In genomic region chr1:94961582-94961981, GRCh38 we compare ENCODE assay signal across 20 cellular contexts. TPM values are rescaled to one million over a fixed set of nuclear protein-coding genes. Genes with fewer than 3 reads are reported as not detected.
DNase-seq lines count a peak whose midpoint lies in the region; ATAC-seq and TF ChIP-seq lines count a peak whose summit lies in the region.
"Had no signal": no experiment of that assay in that cellular context is flagged by ENCODE, and none has a peak within 500 bp of the region (broad histone marks: within the 10 kb centered on the region; RNA-seq: fewer than 3 reads in every experiment).

No MANE protein-coding gene starts in this region.

- no peaks in the 10 kb centered on the region for H3K79me2 ChIP-seq in H9 (ENCODE audit: insufficient read depth, low read length)

- no peak overlapping the region for H3K4ac ChIP-seq in H9 (ENCODE audit: low read depth, low read length)

- no peak overlapping the region for H4K8ac ChIP-seq in H9 (replicated peaks; ENCODE audit: insufficient read length, low read depth, low read length)

- no peak for DNase-seq in activated T-cell treated with anti-CD3 and anti-CD28 coated beads, Interleukin-2, amount 50 U/mL, for 72 hours
- DNase-seq in activated T-cell treated with anti-CD3 and anti-CD28 coated beads, Interleukin-2, amount 50 U/mL, for 1 hour: no peak
- DNase-seq in central memory CD8-positive, alpha-beta T cell (ENCODE audit: low spot score in 2 of 2): no peak
- DNase-seq in naive thymus-derived CD8-positive, alpha-beta T cell: no peak
- DNase-seq in vagina (ENCODE audit: extremely low spot score in 2 of 2) (no peak), H9 (no peak)
- DNase-seq: 8988T; activated CD4-positive, alpha-beta T cell treated with anti-CD3 and anti-CD28 coated beads, Interleukin-2, amount 50 U/mL, for 48 hours; activated CD8-positive, alpha-beta memory T cell treated with anti-CD3 and anti-CD28 coated beads, Interleukin-2, amount 50 U/mL, for 48 hours; activated gamma-delta T cell; amniotic stem cell; cortex of kidney; mesendoderm; NCI-H1105 treated with DMSO at 0.1 percent for 48 hours; NCI-H2029 treated with DMSO at 0.1 percent for 48 hours; thyroid gland had no signal

- TF ChIP-seq CTCF in vagina (IDR thresholded peaks at IDR 0.05): no peak
- no peak for TF ChIP-seq CTCF in H9 (conservative IDR thresholded peaks at IDR 0.05)

- H3K18ac ChIP-seq in H9 (ENCODE audit: insufficient read length, low read depth, low read length): no peak overlapping the region

- no peak overlapping the region for H3K9ac ChIP-seq in H9 (ENCODE audit: extremely low read depth, insufficient read length, low read length)

- no peak overlapping the region for H4K91ac ChIP-seq in H9 (ENCODE audit: insufficient read length, low read depth, low read length)

- no peak overlapping the region for H3K4me2 ChIP-seq in H9 (ENCODE audit: insufficient read depth, insufficient read length, low read length)
- H3K4me2 ChIP-seq: GM23338 had no signal

- H3K27me3 ChIP-seq in vagina (no peaks in the 10 kb centered on the region), H9 (ENCODE audit: insufficient read depth, low read length) (no peaks in the 10 kb centered on the region)
- H3K27me3 ChIP-seq: thyroid gland had no signal

- no peaks in the 10 kb centered on the region for H3K23me2 ChIP-seq in H9 (ENCODE audit: insufficient read length, low read depth, low read length, poor library complexity, severe bottlenecking)

- no peak overlapping the region for H2BK15ac ChIP-seq in H9 (ENCODE audit: low read depth, low read length)

- H3K23ac ChIP-seq in H9 (ENCODE audit: insufficient read length, low read depth, low read length): no peak overlapping the region

- no peaks in the 10 kb centered on the region for H3K27me3 Mint-ChIP-seq in activated T-cell treated with anti-CD3 and anti-CD28 coated beads, Interleukin-2, amount 50 U/mL, for 72 hours (ENCODE audit: low read depth)
- no peaks in the 10 kb centered on the region for H3K27me3 Mint-ChIP-seq in central memory CD8-positive, alpha-beta T cell
- H3K27me3 Mint-ChIP-seq in naive thymus-derived CD8-positive, alpha-beta T cell: no peaks in the 10 kb centered on the region
- H3K27me3 Mint-ChIP-seq in H9 (ENCODE audit: low read depth): no peaks in the 10 kb centered on the region

- H3K79me1 ChIP-seq in H9 (ENCODE audit: insufficient read depth, low read depth, low read length, poor library complexity, severe bottlenecking): no peaks in the 10 kb centered on the region

- H3K27ac ChIP-seq in vagina: peak overlapping the region; percentile 87
- H3K27ac ChIP-seq in H9 (ENCODE audit: insufficient read length, low read depth, low read length): no peak overlapping the region

- H4K5ac ChIP-seq in H9 (ENCODE audit: insufficient read length, low read depth, low read length): no peak overlapping the region

- peaks cover 2% of the 10 kb centered on the region for H4K20me1 ChIP-seq in H9 (ENCODE audit: control insufficient read depth, insufficient read depth, insufficient read length)

- H3K4me3 ChIP-seq in vagina: no peak overlapping the region
- H3K4me3 ChIP-seq: GM23338, thyroid gland had no signal

- no peak overlapping the region for H2AK5ac ChIP-seq in H9 (ENCODE audit: insufficient read length, low read length)

- no peak overlapping the region for H3T11ph ChIP-seq in H9 (ENCODE audit: low read length)

- H3K4me1 ChIP-seq in vagina: peaks cover 24% of the 10 kb centered on the region
- H3K4me1 ChIP-seq in H9 (ENCODE audit: insufficient read depth, low read length): no peaks in the 10 kb centered on the region

- intact Hi-C loops in vagina (cut with DNase I): no loop called here

- no CpG with 5 or more reads among the region's 7 CpGs for WGBS in H9 (ENCODE audit: extremely low coverage, insufficient read length, low lambda C conversion rate)

- H3K14ac ChIP-seq in H9 (ENCODE audit: insufficient read depth, low read length): no peak overlapping the region

- no peaks in the 10 kb centered on the region for H3K9me3 Mint-ChIP-seq in activated T-cell treated with anti-CD3 and anti-CD28 coated beads, Interleukin-2, amount 50 U/mL, for 72 hours
- H3K9me3 Mint-ChIP-seq in central memory CD8-positive, alpha-beta T cell: no peaks in the 10 kb centered on the region
- no peaks in the 10 kb centered on the region for H3K9me3 Mint-ChIP-seq in naive thymus-derived CD8-positive, alpha-beta T cell
- no peaks in the 10 kb centered on the region for H3K9me3 Mint-ChIP-seq in H9
- H3K9me3 Mint-ChIP-seq: GM23338; stimulated activated effector memory CD8-positive, alpha-beta T cell treated with anti-CD3 and anti-CD28 coated beads, Interleukin-12 subunit alpha, Interleukin-12 subunit beta, amount 100 ng/mL, for 72 hours had no signal

- no peaks in the 10 kb centered on the region for H3K36me3 ChIP-seq in vagina
- H3K36me3 ChIP-seq: thyroid gland had no signal

- H3K56ac ChIP-seq in H9 (ENCODE audit: insufficient read length, low read depth, low read length): no peak overlapping the region

- no peaks in the 10 kb centered on the region for H3K9me3 ChIP-seq in vagina
- no peaks in the 10 kb centered on the region for H3K9me3 ChIP-seq in H9 (ENCODE audit: control insufficient read depth, low read depth, low read length)
- H3K9me3 ChIP-seq: thyroid gland had no signal

- no peak overlapping the region for H2BK5ac ChIP-seq in H9 (ENCODE audit: insufficient read length, low read length)

- POLR2A ChIA-PET in naive thymus-derived CD8-positive, alpha-beta T cell (lab: Charles Lee): interaction anchor here (0.6 kb wide), 1 partner anchor 80 kb away, joined by 4 read pairs; no protein-coding TSS in a partner anchor

- no peak overlapping the region for H2BK12ac ChIP-seq in H9 (ENCODE audit: insufficient read length, low read depth, low read length)

- no peak overlapping the region for H2BK120ac ChIP-seq in H9 (ENCODE audit: low read depth, low read length, poor library complexity, severe bottlenecking)

- no peaks in the 10 kb centered on the region for H3K36me3 Mint-ChIP-seq in activated T-cell treated with anti-CD3 and anti-CD28 coated beads, Interleukin-2, amount 50 U/mL, for 72 hours (ENCODE audit: insufficient read depth in 2 of 2)
- no peaks in the 10 kb centered on the region for H3K36me3 Mint-ChIP-seq in central memory CD8-positive, alpha-beta T cell (ENCODE audit: insufficient read depth)
- H3K36me3 Mint-ChIP-seq in naive thymus-derived CD8-positive, alpha-beta T cell: no peaks in the 10 kb centered on the region
- no peaks in the 10 kb centered on the region for H3K36me3 Mint-ChIP-seq in H9 (ENCODE audit: insufficient read depth in 1 of 3, low read depth in 3 of 3)
- H3K36me3 Mint-ChIP-seq: stimulated activated effector memory CD8-positive, alpha-beta T cell treated with anti-CD3 and anti-CD28 coated beads, Interleukin-12 subunit alpha, Interleukin-12 subunit beta, amount 100 ng/mL, for 72 hours had no signal

- H2BK20ac ChIP-seq in H9 (ENCODE audit: low read depth, low read length, poor library complexity, severe bottlenecking): no peak overlapping the region

- TF ChIP-seq POLR2A in vagina (IDR thresholded peaks at IDR 0.05): no peak

- peak overlapping the region; percentile 97 for H3K27ac Mint-ChIP-seq in activated T-cell treated with anti-CD3 and anti-CD28 coated beads, Interleukin-2, amount 50 U/mL, for 72 hours
- no peak overlapping the region for H3K27ac Mint-ChIP-seq in central memory CD8-positive, alpha-beta T cell (ENCODE audit: low read depth)
- peak overlapping the region in 6 of 10 donors; percentile 36 to 100 (median 72) for H3K27ac Mint-ChIP-seq in naive thymus-derived CD8-positive, alpha-beta T cell
- no peak overlapping the region for H3K27ac Mint-ChIP-seq in H9
- H3K27ac Mint-ChIP-seq: GM23338 had no signal

- H3K4me1 Mint-ChIP-seq in activated T-cell treated with anti-CD3 and anti-CD28 coated beads, Interleukin-2, amount 50 U/mL, for 72 hours (ENCODE audit: low read depth): peaks cover 10% of the 10 kb centered on the region
- peaks cover 6% of the 10 kb centered on the region for H3K4me1 Mint-ChIP-seq in central memory CD8-positive, alpha-beta T cell
- H3K4me1 Mint-ChIP-seq in naive thymus-derived CD8-positive, alpha-beta T cell: peaks cover 2 to 32% (median 11%) of the 10 kb centered on the region in 4 donors
- H3K4me1 Mint-ChIP-seq in H9: no peaks in the 10 kb centered on the region
- H3K4me1 Mint-ChIP-seq: GM23338 had no signal

- H2AFZ ChIP-seq in H9 (ENCODE audit: low read length): no peak overlapping the region

- H3K4me3 Mint-ChIP-seq in activated T-cell treated with anti-CD3 and anti-CD28 coated beads, Interleukin-2, amount 50 U/mL, for 72 hours: no peak overlapping the region
- peak overlapping the region; percentile 81 for H3K4me3 Mint-ChIP-seq in central memory CD8-positive, alpha-beta T cell
- peak overlapping the region in 5 of 10 donors; percentile 48 to 99 (median 93) for H3K4me3 Mint-ChIP-seq in naive thymus-derived CD8-positive, alpha-beta T cell
- no peak overlapping the region for H3K4me3 Mint-ChIP-seq in H9
- H3K4me3 Mint-ChIP-seq: GM23338 had no signal

- no peak for ATAC-seq in activated T-cell treated with anti-CD3 and anti-CD28 coated beads, Interleukin-2, amount 50 U/mL, for 72 hours (replicated peaks in 1 of 2)
- ATAC-seq in central memory CD8-positive, alpha-beta T cell (replicated peaks; ENCODE audit: extremely low read depth, poor library complexity, severe bottlenecking): no peak
- ATAC-seq in naive thymus-derived CD8-positive, alpha-beta T cell: no peak
- ATAC-seq in GM21737 (IDR thresholded peaks at IDR 0.05; ENCODE audit: unreplicated experiment) (no peak), HG03097 (IDR thresholded peaks at IDR 0.05; ENCODE audit: low FRiP score, unreplicated experiment) (no peak)
- ATAC-seq: GM23338; stimulated activated effector memory CD8-positive, alpha-beta T cell treated with anti-CD3 and anti-CD28 coated beads, Interleukin-12 subunit alpha, Interleukin-12 subunit beta, amount 100 ng/mL, for 72 hours had no signal

RNA-seq across cellular contexts. Expression of gene CNN3, which starts 34.7 kb away (rescaled TPM):
- total RNA-seq in activated T-cell treated with anti-CD3 and anti-CD28 coated beads, Interleukin-2, amount 50 U/mL, for 72 hours: 10 to 100 TPM in 1 of 2 donors, 1 to 10 TPM in 1; 6.3 to 11.2 TPM
- total RNA-seq in naive thymus-derived CD8-positive, alpha-beta T cell: 10 to 100 TPM; 18.0 to 18.3 TPM
- polyA plus RNA-seq in naive thymus-derived CD8-positive, alpha-beta T cell: 10 to 100 TPM; 13.7 to 19.3 (median 14.1) TPM
- 250 TPM for total RNA-seq in vagina
- total RNA-seq in H9 (2021): 265 and 279 TPM in 2 replicates

Comparison
In these comparisons a context has a peak if more than half of its experiments do, and no peak if none do; other contexts are left out.
1. H3K27ac Mint-ChIP-seq: peak in activated T-cell treated with anti-CD3 and anti-CD28 coated beads, Interleukin-2, amount 50 U/mL, for 72 hours (single experiment) and naive thymus-derived CD8-positive, alpha-beta T cell (6 of 10); none in central memory CD8-positive, alpha-beta T cell (single experiment) and H9 (0 of 3).
2. RNA of gene CNN3, which starts 34.7 kb away (total RNA-seq): 265 to 279 TPM in H9 and 250 TPM in vagina (single experiment); 18.0 to 18.3 TPM in naive thymus-derived CD8-positive, alpha-beta T cell and 6.3 to 11.2 TPM in activated T-cell treated with anti-CD3 and anti-CD28 coated beads, Interleukin-2, amount 50 U/mL, for 72 hours; every median in the first group is over 10 times any median in the second.